ENCODE assay signal across 1 cellular context in the genomic region with DNA sequence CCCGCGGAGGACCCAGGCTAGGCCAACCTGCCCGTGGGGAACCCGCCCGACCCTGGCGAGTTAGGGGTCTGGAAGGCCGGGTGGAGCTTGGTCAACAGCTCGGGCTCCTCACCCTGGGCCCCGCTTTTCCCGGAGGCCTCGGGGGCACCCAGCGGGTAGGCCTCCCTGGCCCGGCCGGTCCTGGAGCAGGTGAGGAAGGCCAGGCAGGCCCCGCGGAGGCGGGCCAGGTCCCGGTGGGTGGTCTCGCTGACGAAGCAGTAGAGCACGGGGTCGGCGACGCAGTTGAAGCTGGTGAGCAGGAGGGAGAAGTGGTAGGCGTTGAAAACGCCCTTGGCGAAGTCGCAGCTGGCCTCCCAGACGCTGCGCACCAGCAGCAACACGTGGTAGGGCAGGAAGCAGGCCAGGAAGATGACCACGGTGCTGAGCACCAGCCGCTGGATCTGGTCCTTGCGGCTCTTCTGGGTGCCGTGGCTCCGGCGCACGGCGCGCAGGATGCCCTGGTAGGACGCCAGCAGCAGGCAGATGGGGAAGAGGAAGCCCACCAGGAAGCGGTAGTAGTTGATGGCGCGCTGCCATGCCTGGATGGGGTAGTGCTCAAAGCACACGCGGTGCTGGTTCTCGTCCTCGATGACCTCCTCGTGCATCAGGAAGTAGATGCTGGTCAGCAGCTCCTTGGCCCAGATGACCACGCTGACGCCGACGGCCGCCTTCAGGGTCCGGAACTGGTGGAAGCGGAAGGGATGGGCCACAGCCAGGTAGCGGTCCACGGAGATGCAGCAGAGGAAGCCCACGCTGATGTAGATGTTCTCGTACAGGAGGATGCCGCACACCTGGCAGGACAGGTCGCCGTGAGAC.
TF ChIP-seq lines count a peak whose summit lies in the region.

No MANE protein-coding gene starts in this region.

TF ChIP-seq in H1, 55 proteins besides CTCF, POLR2A, EP300 and RAD21:
- TF ChIP-seq, protein P1, sequence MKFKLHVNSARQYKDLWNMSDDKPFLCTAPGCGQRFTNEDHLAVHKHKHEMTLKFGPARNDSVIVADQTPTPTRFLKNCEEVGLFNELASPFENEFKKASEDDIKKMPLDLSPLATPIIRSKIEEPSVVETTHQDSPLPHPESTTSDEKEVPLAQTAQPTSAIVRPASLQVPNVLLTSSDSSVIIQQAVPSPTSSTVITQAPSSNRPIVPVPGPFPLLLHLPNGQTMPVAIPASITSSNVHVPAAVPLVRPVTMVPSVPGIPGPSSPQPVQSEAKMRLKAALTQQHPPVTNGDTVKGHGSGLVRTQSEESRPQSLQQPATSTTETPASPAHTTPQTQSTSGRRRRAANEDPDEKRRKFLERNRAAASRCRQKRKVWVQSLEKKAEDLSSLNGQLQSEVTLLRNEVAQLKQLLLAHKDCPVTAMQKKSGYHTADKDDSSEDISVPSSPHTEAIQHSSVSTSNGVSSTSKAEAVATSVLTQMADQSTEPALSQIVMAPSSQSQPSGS (IDR thresholded peaks at IDR 0.05; ENCODE audit: low read length) = no peak
